ENCODE assay signal across 8 cellular contexts in genomic region chr19:52601025-52601973, GRCh38. TPM values are rescaled to one million over a fixed set of nuclear protein-coding genes. Genes with fewer than 3 reads are reported as not detected.
DNase-seq lines count a peak whose midpoint lies in the region; ATAC-seq and TF ChIP-seq lines count a peak whose summit lies in the region.

No MANE protein-coding gene starts in this region.

- H3K36me3 Mint-ChIP-seq in activated T-helper 1 cell treated with anti-CD3 and anti-CD28 coated beads, Interleukin-12 subunit alpha, Interleukin-12 subunit beta, Interleukin-2, Interleukin-4 antibody, amounts not matched to agents 30 ng/mL and 10 ng/mL and 1 ng/mL, durations not matched to agents 14 hours and 24 hours and 36 hours (ENCODE audit: low read depth), result peaks cover 55% of the 10 kb centered on the region
- peaks cover 11% of the 10 kb centered on the region for H3K36me3 Mint-ChIP-seq in natural killer cell
- peaks cover 49% of the 10 kb centered on the region for H3K36me3 Mint-ChIP-seq in stimulated activated memory B cell treated with anti-CD40 and anti-IgM and Interleukin-4, amounts not matched to agents 10 μg/mL and 1 μg/mL and 100 μg/mL, for 72 hours

- H3K4me3 ChIP-seq in IMR-90 (ENCODE audit: insufficient read depth, low read depth, low read length) (peak overlapping the region; percentile 94), PC-9 (peak overlapping the region; percentile 73)

- H2BK20ac ChIP-seq in IMR-90 (ENCODE audit: low read depth, low read length), result no peak overlapping the region

- H3K56ac ChIP-seq in IMR-90 (ENCODE audit: extremely low read depth, insufficient read depth, low read length), result no peak overlapping the region; the same call in 1 of the 2 replicates

- no peaks in the 10 kb centered on the region for H3K27me3 Mint-ChIP-seq in activated T-helper 1 cell treated with anti-CD3 and anti-CD28 coated beads, Interleukin-12 subunit alpha, Interleukin-12 subunit beta, Interleukin-2, Interleukin-4 antibody, amounts not matched to agents 30 ng/mL and 10 ng/mL and 1 ng/mL, durations not matched to agents 14 hours and 24 hours and 36 hours (ENCODE audit: insufficient read depth)
- no peaks in the 10 kb centered on the region for H3K27me3 Mint-ChIP-seq in natural killer cell (ENCODE audit: low read depth in 2 of 2)
- H3K27me3 Mint-ChIP-seq in stimulated activated memory B cell treated with anti-CD40 and anti-IgM and Interleukin-4, amounts not matched to agents 10 μg/mL and 1 μg/mL and 100 μg/mL, for 72 hours, result no peaks in the 10 kb centered on the region

- H2AK5ac ChIP-seq in IMR-90 (ENCODE audit: low read depth, low read length), result no peak overlapping the region

- H3K4me1 Mint-ChIP-seq in activated T-helper 1 cell treated with anti-CD3 and anti-CD28 coated beads, Interleukin-12 subunit alpha, Interleukin-12 subunit beta, Interleukin-2, Interleukin-4 antibody, amounts not matched to agents 30 ng/mL and 10 ng/mL and 1 ng/mL, durations not matched to agents 14 hours and 24 hours and 36 hours (ENCODE audit: low read depth), result peaks cover 12% of the 10 kb centered on the region
- H3K4me1 Mint-ChIP-seq in natural killer cell, result peaks cover 13 to 28% of the 10 kb centered on the region in 2 donors
- peaks cover 13% of the 10 kb centered on the region for H3K4me1 Mint-ChIP-seq in stimulated activated memory B cell treated with anti-CD40 and anti-IgM and Interleukin-4, amounts not matched to agents 10 μg/mL and 1 μg/mL and 100 μg/mL, for 72 hours

- peak overlapping the region; percentile 69; the same call in 1 of the 2 replicates for H3K14ac ChIP-seq in IMR-90 (replicated peaks; ENCODE audit: low read depth, low read length)

- TF ChIP-seq CTCF in IMR-90 (conservative IDR thresholded peaks at IDR 0.05; ENCODE audit: low read depth, low read length) (peak; percentile 34; the same call in 1 of the 2 replicates), PC-9 (conservative IDR thresholded peaks at IDR 0.05) (peak; percentile 57; the same call in 1 of the 2 replicates), natural killer cell (IDR thresholded peaks at IDR 0.05) (peak; percentile 57)

- H2BK120ac ChIP-seq in IMR-90 (ENCODE audit: low read depth, low read length), result no peak overlapping the region; the same call in 1 of the 2 replicates

- H4K20me1 ChIP-seq in IMR-90 (ENCODE audit: insufficient read depth, low read length) (no peaks in the 10 kb centered on the region), PC-9 (ENCODE audit: insufficient read depth) (no peaks in the 10 kb centered on the region)

- H3K79me2 ChIP-seq in PC-9 (ENCODE audit: low read depth), result no peaks in the 10 kb centered on the region

- intact Hi-C loops in IMR-90 (cut with micrococcal nuclease) (no loop called here), PC-9 (cut with micrococcal nuclease; ENCODE audit: unreplicated experiment) (loop anchor here (2.0 to 5.0 kb wide), 2 partner anchors 30 to 914 kb away; partner anchors contain the start of gene ZNF701), natural killer cell (cut with micrococcal nuclease) (loop anchor here (2.0 to 5.0 kb wide), 2 partner anchors 30 to 74 kb away; partner anchors contain the start of genes ZNF701 and ZNF808)
- intact Hi-C loops in activated T-helper 1 cell treated with anti-CD3 and anti-CD28 coated beads, Interleukin-12 subunit alpha, Interleukin-12 subunit beta, Interleukin-2, Interleukin-4 antibody, amounts not matched to agents 30 ng/mL and 10 ng/mL and 1 ng/mL, durations not matched to agents 14 hours and 24 hours and 36 hours (cut with micrococcal nuclease), result loop anchor here (1.0 to 2.0 kb wide), 9 partner anchors 31 to 462 kb away; partner anchors contain the start of genes ZNF528, ZNF600, ZNF611 and ZNF616

- ATAC-seq in GM21528 (IDR thresholded peaks at IDR 0.05; ENCODE audit: low FRiP score, unreplicated experiment) (peak; percentile 96), IMR-90 (ENCODE audit: low read depth) (peak; percentile 100), natural killer cell (peak; percentile 99)
- ATAC-seq in stimulated activated memory B cell treated with anti-CD40 and anti-IgM and Interleukin-4, amounts not matched to agents 10 μg/mL and 1 μg/mL and 100 μg/mL, for 72 hours, result peak; percentile 99

- no peak for TF ChIP-seq POLR2A in IMR-90 (IDR thresholded peaks at IDR 0.05; ENCODE audit: low read depth, low read length)

- peak overlapping the region; percentile 46; the same call in 1 of the 2 replicates for H3K4ac ChIP-seq in IMR-90 (ENCODE audit: low read depth, low read length)

- in situ Hi-C loops in IMR-90 (cut with MboI; ENCODE audit: low sequenced_read_pairs), result no loop called here

- no peaks in the 10 kb centered on the region for H3K9me2 ChIP-seq in PC-9 (ENCODE audit: insufficient read depth)

- no TSS peak for BruUV-seq in IMR-90 (replicated peaks; lab: Mats Ljungman, UMichigan)
- BruUV-seq in PC-9 (replicated peaks; lab: Mats Ljungman, UMichigan), result TSS peak; percentile 80

- H2BK5ac ChIP-seq in IMR-90 (ENCODE audit: low read depth, low read length, poor library complexity, severe bottlenecking), result peak overlapping the region; percentile 25

- dilution Hi-C loops in IMR-90 (cut with HindIII; ENCODE audit: low sequenced_read_pairs, unreplicated experiment), result no loop called here

- H4K5ac ChIP-seq in IMR-90 (ENCODE audit: low read depth, low read length), result 0 out of 2 replicates have a peak overlapping the region, but pooled peaks have one; percentile 41

- H3K27ac ChIP-seq in IMR-90 (ENCODE audit: insufficient read depth, low read length), result peak overlapping the region; percentile 63
- no peak overlapping the region for H3K27ac ChIP-seq in PC-9

- peaks cover 9% of the 10 kb centered on the region for H3K36me3 ChIP-seq in IMR-90 (ENCODE audit: control insufficient read depth, insufficient read depth, low read length)
- H3K36me3 ChIP-seq in PC-9 (ENCODE audit: low read depth), result peaks cover 3% of the 10 kb centered on the region; the same call in 1 of the 2 replicates

- H2AK9ac ChIP-seq in IMR-90 (replicated peaks; ENCODE audit: low read depth, low read length, poor library complexity), result peak overlapping the region; percentile 0

- H3K18ac ChIP-seq in IMR-90 (ENCODE audit: low read depth, low read length), result peak overlapping the region; percentile 42; the same call in 1 of the 2 replicates

- 0 out of 2 replicates have a peak overlapping the region, but pooled peaks have one; percentile 48 for H3K23ac ChIP-seq in IMR-90 (ENCODE audit: low read depth, low read length)

- peaks cover 3% of the 10 kb centered on the region; the same call in 1 of the 2 replicates for H3K9me1 ChIP-seq in IMR-90 (ENCODE audit: insufficient read depth, low read length)

- H3K27me3 ChIP-seq in IMR-90 (ENCODE audit: control insufficient read depth, insufficient read depth, low read length) (no peaks in the 10 kb centered on the region), PC-9 (ENCODE audit: insufficient read depth, low read depth) (no peaks in the 10 kb centered on the region)

- DNase-seq in DMS153 treated with DMSO at 0.1 percent for 48 hours (lab: John Stamatoyannopoulos, UW; ENCODE audit: unreplicated experiment) (peak; percentile 71), IMR-90 (peak; percentile 87), PC-9 (peak; percentile 72 to 95), fibroblast of peridontal ligament (ENCODE audit: extremely low read depth) (peak; percentile 88), natural killer cell (peak; percentile 92)
- peak; percentile 89 for DNase-seq in activated T-helper 1 cell treated with anti-CD3 and anti-CD28 coated beads, Interleukin-12 subunit alpha, Interleukin-12 subunit beta, Interleukin-2, Interleukin-4 antibody, amounts not matched to agents 30 ng/mL and 10 ng/mL and 1 ng/mL, durations not matched to agents 14 hours and 24 hours and 36 hours (ENCODE audit: low spot score)

- H2AFZ ChIP-seq in IMR-90 (replicated peaks; ENCODE audit: low read length, poor library complexity), result peak overlapping the region; percentile 93
- peak overlapping the region; percentile 95 for H2AFZ ChIP-seq in PC-9

- peak overlapping the region; percentile 90 for H3K9ac ChIP-seq in IMR-90 (ENCODE audit: low read depth, low read length)

- H4K8ac ChIP-seq in IMR-90 (ENCODE audit: low read depth in 2 of 2, low read length in 2 of 2), result peak overlapping the region; percentile 64 to 66; a peak in 3 of 4 replicates

- peaks cover 39% of the 10 kb centered on the region for H3K9me3 Mint-ChIP-seq in activated T-helper 1 cell treated with anti-CD3 and anti-CD28 coated beads, Interleukin-12 subunit alpha, Interleukin-12 subunit beta, Interleukin-2, Interleukin-4 antibody, amounts not matched to agents 30 ng/mL and 10 ng/mL and 1 ng/mL, durations not matched to agents 14 hours and 24 hours and 36 hours
- H3K9me3 Mint-ChIP-seq in natural killer cell, result peaks cover 0 to 2% of the 10 kb centered on the region in 2 donors
- H3K9me3 Mint-ChIP-seq in stimulated activated memory B cell treated with anti-CD40 and anti-IgM and Interleukin-4, amounts not matched to agents 10 μg/mL and 1 μg/mL and 100 μg/mL, for 72 hours, result peaks cover 15% of the 10 kb centered on the region

- H3K4me2 ChIP-seq in IMR-90 (ENCODE audit: low read depth, low read length) (peak overlapping the region; percentile 92), PC-9 (peak overlapping the region; percentile 89)

- H3K27ac Mint-ChIP-seq in activated T-helper 1 cell treated with anti-CD3 and anti-CD28 coated beads, Interleukin-12 subunit alpha, Interleukin-12 subunit beta, Interleukin-2, Interleukin-4 antibody, amounts not matched to agents 30 ng/mL and 10 ng/mL and 1 ng/mL, durations not matched to agents 14 hours and 24 hours and 36 hours, result peak overlapping the region; percentile 64
- peak overlapping the region; percentile 39 to 83 for H3K27ac Mint-ChIP-seq in natural killer cell
- H3K27ac Mint-ChIP-seq in stimulated activated memory B cell treated with anti-CD40 and anti-IgM and Interleukin-4, amounts not matched to agents 10 μg/mL and 1 μg/mL and 100 μg/mL, for 72 hours, result peak overlapping the region; percentile 66

- 4% methylated on average over 17 of the region's 62 CpGs; no CpG with 5 or more reads in 1 of the 2 experiments for WGBS in IMR-90 (ENCODE audit: extremely low coverage in 2 of 2, insufficient read length in 1 of 2), 2 experiments

- CTCF ChIA-PET in IMR-90 (lab: Yijun Ruan, JAX), result interaction anchor here (1.4 kb wide), 1 partner anchor 45 kb away, joined by 4 read pairs; no protein-coding TSS in a partner anchor
- CTCF ChIA-PET in PC-9 (lab: Charles Lee), result no interaction called here

- POLR2A ChIA-PET in IMR-90 (lab: Charles Lee; ENCODE audit: unreplicated experiment), result no interaction called here
- POLR2A ChIA-PET in PC-9 (lab: Charles Lee; ENCODE audit: unreplicated experiment), result no interaction called here

- 0 out of 2 replicates have a peak, but pooled peaks have one; percentile 25 for TF ChIP-seq RAD21 in IMR-90 (IDR thresholded peaks at IDR 0.05; ENCODE audit: low read length)

- H3K79me1 ChIP-seq in IMR-90 (ENCODE audit: low read depth in 1 of 2, low read length in 2 of 2), result peaks cover 12 to 13% of the 10 kb centered on the region in 2 experiments

- 0 out of 2 replicates have a peak, but pooled peaks cover 4% of the 10 kb centered on the region for H3F3A ChIP-seq in PC-9 (ENCODE audit: insufficient read depth, low read depth)

- H3K9me3 ChIP-seq in IMR-90 (ENCODE audit: control insufficient read depth, insufficient read depth, low read length), result peaks cover under 1% of the 10 kb centered on the region; the same call in 1 of the 2 replicates
- peaks cover 50% of the 10 kb centered on the region for H3K9me3 ChIP-seq in PC-9 (ENCODE audit: insufficient read depth, low read depth)

- H2BK15ac ChIP-seq in IMR-90 (ENCODE audit: low read depth, low read length), result no peak overlapping the region

- H3K4me3 Mint-ChIP-seq in activated T-helper 1 cell treated with anti-CD3 and anti-CD28 coated beads, Interleukin-12 subunit alpha, Interleukin-12 subunit beta, Interleukin-2, Interleukin-4 antibody, amounts not matched to agents 30 ng/mL and 10 ng/mL and 1 ng/mL, durations not matched to agents 14 hours and 24 hours and 36 hours, result peak overlapping the region; percentile 89
- peak overlapping the region; percentile 96 for H3K4me3 Mint-ChIP-seq in natural killer cell
- H3K4me3 Mint-ChIP-seq in stimulated activated memory B cell treated with anti-CD40 and anti-IgM and Interleukin-4, amounts not matched to agents 10 μg/mL and 1 μg/mL and 100 μg/mL, for 72 hours, result peak overlapping the region; percentile 90

- H3K4me1 ChIP-seq in IMR-90 (ENCODE audit: control insufficient read depth, insufficient read depth, low read length) (peaks cover 5% of the 10 kb centered on the region; the same call in 1 of the 2 replicates), PC-9 (replicated peaks; ENCODE audit: insufficient read depth) (no peaks in the 10 kb centered on the region; the same call in 1 of the 2 replicates)

- no peak overlapping the region for H4K91ac ChIP-seq in IMR-90 (ENCODE audit: insufficient read depth, low read depth, low read length)

RNA-seq across cellular contexts. Expression of gene ZNF701, which starts 31.2 kb away (rescaled TPM):
- total RNA-seq in IMR-90 (2012; rRNA removed) (12.2 and 12.5 TPM in 2 replicates), PC-9 (2021) (22.1 and 24.2 TPM in 2 replicates), natural killer cell (10 to 100 TPM; 27.4 to 41.2 (median 28.4) TPM)
- polyA plus RNA-seq in IMR-90 (2012; rRNA removed), result 3.1 and 3.8 TPM in 2 replicates
- 1.1 and 1.5 TPM in 2 replicates for polyA plus RNA-seq in IMR-90 (2012; cell fraction: cytosol; rRNA removed)
- 3.0 and 9.6 TPM in 2 replicates for polyA plus RNA-seq in IMR-90 (2012; cell fraction: nucleus; rRNA removed; ENCODE audit: low replicate concordance)
- total RNA-seq in activated T-helper 1 cell treated with anti-CD3 and anti-CD28 coated beads, Interleukin-12 subunit alpha, Interleukin-12 subunit beta, Interleukin-2, Interleukin-4 antibody, amounts not matched to agents 30 ng/mL and 10 ng/mL and 1 ng/mL, durations not matched to agents 14 hours and 24 hours and 36 hours, result 16.0 and 18.3 TPM in 2 replicates

RNA-seq across cellular contexts. Expression of gene ZNF83, which starts 36.9 kb away (rescaled TPM):
- total RNA-seq in IMR-90 (2012; rRNA removed) (36.9 and 42.8 TPM in 2 replicates), PC-9 (2021) (54.6 and 60.6 TPM in 2 replicates), natural killer cell (100 to 1,000 TPM in 1 of 3 donors, 10 to 100 TPM in 2; 46.8 to 114 (median 96.9) TPM)
- 22.3 and 32.9 TPM in 2 replicates for polyA plus RNA-seq in IMR-90 (2012; rRNA removed)
- polyA plus RNA-seq in IMR-90 (2012; cell fraction: cytosol; rRNA removed), result 2.1 and 5.6 TPM in 2 replicates
- 40.6 and 340 TPM in 2 replicates for polyA plus RNA-seq in IMR-90 (2012; cell fraction: nucleus; rRNA removed; ENCODE audit: low replicate concordance)
- total RNA-seq in activated T-helper 1 cell treated with anti-CD3 and anti-CD28 coated beads, Interleukin-12 subunit alpha, Interleukin-12 subunit beta, Interleukin-2, Interleukin-4 antibody, amounts not matched to agents 30 ng/mL and 10 ng/mL and 1 ng/mL, durations not matched to agents 14 hours and 24 hours and 36 hours, result 23.5 and 25.8 TPM in 2 replicates
